Comparison of ENCODE assay signal across 11 cellular contexts in the genomic region with DNA sequence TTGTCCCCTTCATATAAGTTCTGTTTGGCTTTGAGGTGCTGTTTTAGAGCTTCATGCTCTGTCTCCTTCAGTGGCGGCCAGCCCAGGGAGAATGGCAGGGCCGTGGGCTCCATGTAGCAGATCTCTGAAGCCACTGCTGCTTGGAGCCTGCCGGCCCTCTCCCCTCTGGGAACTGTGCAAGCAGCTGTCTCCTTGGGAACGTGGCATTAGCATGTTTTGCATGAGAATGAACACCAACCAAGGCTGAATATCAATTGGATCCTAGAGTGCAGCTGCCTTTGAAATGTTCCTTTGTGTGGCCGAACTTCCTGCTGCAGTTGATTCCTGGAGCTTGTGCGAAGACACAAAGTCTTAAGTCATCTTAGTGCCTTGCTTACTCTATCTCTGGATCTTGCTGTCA. TPM values are rescaled to one million over a fixed set of nuclear protein-coding genes. Genes with fewer than 3 reads are reported as not detected.
DNase-seq lines count a peak whose midpoint lies in the region; ATAC-seq, FAIRE-seq and TF ChIP-seq lines count a peak whose summit lies in the region.
"Had no signal": no experiment of that assay in that cellular context is flagged by ENCODE, and none has a peak within 500 bp of the region (broad histone marks: within the 10 kb centered on the region; RNA-seq: fewer than 3 reads in every experiment).

No MANE protein-coding gene starts in this region.

- no peak overlapping the region for H3K9ac ChIP-seq in IMR-90 (ENCODE audit: low read depth, low read length)

- no TSS peak for BruUV-seq in IMR-90 (replicated peaks; lab: Mats Ljungman, UMichigan)

- no peak overlapping the region for H2BK120ac ChIP-seq in IMR-90 (ENCODE audit: low read depth, low read length)

- CTCF ChIA-PET in IMR-90 (lab: Yijun Ruan, JAX), result interaction anchor here (0.6 kb wide), 1 partner anchor 10 kb away, joined by 3 read pairs; no protein-coding TSS in a partner anchor

- H4K91ac ChIP-seq in IMR-90 (ENCODE audit: insufficient read depth, low read depth, low read length), result no peak overlapping the region

- H2BK15ac ChIP-seq in IMR-90 (ENCODE audit: low read depth, low read length), result no peak overlapping the region; the same call in 2 of the 3 replicates

- no peak for TF ChIP-seq POLR2A in IMR-90 (IDR thresholded peaks at IDR 0.05; ENCODE audit: low read depth, low read length)

- peak; percentile 13 for DNase-seq in IMR-90
- peak; percentile 64 for DNase-seq in NCI-H345 treated with DMSO at 0.1 percent for 48 hours (lab: John Stamatoyannopoulos, UW; ENCODE audit: unreplicated experiment)
- peak; percentile 63 for DNase-seq in foreskin melanocyte
- DNase-seq in nucleus accumbens (lab: John Stamatoyannopoulos, UW), result peak in 44 of 56 donors; percentile 0 to 67 (median 18)
- no peak for DNase-seq in small intestine
- DNase-seq in NCI-H1930 (lab: John Stamatoyannopoulos, UW), result no peak
- DNase-seq: CD4-positive, CD25-positive, alpha-beta regulatory T cell; NCI-H2029 treated with DMSO at 0.1 percent for 48 hours had no signal

- peak overlapping the region in 1 of 2 experiments; percentile 5; a peak in 1 of 4 replicates for H4K8ac ChIP-seq in IMR-90 (ENCODE audit: low read depth in 2 of 2, low read length in 2 of 2)

- H2AK9ac ChIP-seq in IMR-90 (replicated peaks; ENCODE audit: low read depth, low read length, poor library complexity), result no peak overlapping the region

- 0 out of 2 replicates have a peak overlapping the region, but pooled peaks have one; percentile 9 for H3K4ac ChIP-seq in IMR-90 (ENCODE audit: low read depth, low read length)

- no peaks in the 10 kb centered on the region for H4K20me1 ChIP-seq in IMR-90 (ENCODE audit: insufficient read depth, low read length)

- peak overlapping the region; percentile 28; the same call in 1 of the 2 replicates for H3K4me2 ChIP-seq in IMR-90 (ENCODE audit: low read depth, low read length)

- H3K4me3 ChIP-seq in IMR-90 (ENCODE audit: insufficient read depth, low read depth, low read length), result no peak overlapping the region
- H3K4me3 ChIP-seq in small intestine (ENCODE audit: low read depth in 1 of 2, low read length in 2 of 2), result no peak overlapping the region

- ATAC-seq in IMR-90 (ENCODE audit: low read depth), result peak; percentile 40; the same call in 1 of the 2 replicates
- ATAC-seq in HG03342 (IDR thresholded peaks at IDR 0.05; ENCODE audit: unreplicated experiment), result no peak
- ATAC-seq in HG03521 (IDR thresholded peaks at IDR 0.05; ENCODE audit: unreplicated experiment), result no peak

- no peaks in the 10 kb centered on the region; the same call in 1 of the 2 replicates for H3K9me3 ChIP-seq in IMR-90 (ENCODE audit: control insufficient read depth, insufficient read depth, low read length)
- H3K9me3 ChIP-seq in small intestine (ENCODE audit: control insufficient read depth, low read depth), result no peaks in the 10 kb centered on the region

- no peak overlapping the region; the same call in 1 of the 2 replicates for H3K23ac ChIP-seq in IMR-90 (ENCODE audit: low read depth, low read length)

- POLR2A ChIA-PET in IMR-90 (lab: Charles Lee; ENCODE audit: unreplicated experiment), result no interaction called here

- no peak overlapping the region for H2AK5ac ChIP-seq in IMR-90 (ENCODE audit: low read depth, low read length)

- H2BK5ac ChIP-seq in IMR-90 (ENCODE audit: low read depth, low read length, poor library complexity, severe bottlenecking), result no peak overlapping the region

- H4K5ac ChIP-seq in IMR-90 (ENCODE audit: low read depth, low read length), result no peak overlapping the region

- H3K36me3 ChIP-seq in IMR-90 (ENCODE audit: control insufficient read depth, insufficient read depth, low read length) (no peaks in the 10 kb centered on the region; the same call in 1 of the 2 replicates), small intestine (ENCODE audit: control insufficient read depth in 2 of 2, insufficient read depth in 2 of 2, low read length in 2 of 2) (no peaks in the 10 kb centered on the region)

- TF ChIP-seq RAD21 in IMR-90 (IDR thresholded peaks at IDR 0.05; ENCODE audit: low read length), result no peak

- H3K79me1 ChIP-seq in IMR-90 (ENCODE audit: low read depth in 1 of 2, low read length in 2 of 2), result peaks cover 4 to 21% of the 10 kb centered on the region in 2 experiments; a peak in 2 of 4 replicates

- no peak overlapping the region for H2AFZ ChIP-seq in IMR-90 (replicated peaks; ENCODE audit: low read length, poor library complexity)

- peaks cover 12% of the 10 kb centered on the region; the same call in 1 of the 2 replicates for H3K9me1 ChIP-seq in IMR-90 (ENCODE audit: insufficient read depth, low read length)

- H3K27ac ChIP-seq in IMR-90 (ENCODE audit: insufficient read depth, low read length) (no peak overlapping the region), small intestine (ENCODE audit: low read depth in 1 of 2, low read length in 1 of 2) (no peak overlapping the region)

- intact Hi-C loops in IMR-90 (cut with micrococcal nuclease), result no loop called here

- H3K14ac ChIP-seq in IMR-90 (replicated peaks; ENCODE audit: low read depth, low read length), result no peak overlapping the region

- in situ Hi-C loops in IMR-90 (cut with MboI; ENCODE audit: low sequenced_read_pairs), result no loop called here

- 0% methylated on average over 2 of the region's 6 CpGs; no CpG with 5 or more reads in 1 of the 2 experiments for WGBS in IMR-90 (ENCODE audit: extremely low coverage in 2 of 2, insufficient read length in 1 of 2), 2 experiments
- 61 to 78% (median 69%) methylated on average over 6 of the region's 6 CpGs for WGBS in small intestine, 3 donors

- peaks cover 4% of the 10 kb centered on the region; the same call in 1 of the 2 replicates for H3K4me1 ChIP-seq in IMR-90 (ENCODE audit: control insufficient read depth, insufficient read depth, low read length)
- no peaks in the 10 kb centered on the region for H3K4me1 ChIP-seq in small intestine (ENCODE audit: control insufficient read depth in 2 of 2, insufficient read depth in 1 of 2, low read depth in 1 of 2, low read length in 1 of 2)

- FAIRE-seq in small intestine (lab: Jason Lieb, UNC), result no peak

- H2BK20ac ChIP-seq in IMR-90 (ENCODE audit: low read depth, low read length), result no peak overlapping the region

- dilution Hi-C loops in IMR-90 (cut with HindIII; ENCODE audit: low sequenced_read_pairs, unreplicated experiment), result no loop called here

- H3K56ac ChIP-seq in IMR-90 (ENCODE audit: extremely low read depth, insufficient read depth, low read length), result no peak overlapping the region

- no peak overlapping the region for H3K18ac ChIP-seq in IMR-90 (ENCODE audit: low read depth, low read length)

- H3K27me3 ChIP-seq in IMR-90 (ENCODE audit: control insufficient read depth, insufficient read depth, low read length) (no peaks in the 10 kb centered on the region), small intestine (ENCODE audit: control insufficient read depth in 2 of 2, insufficient read depth in 2 of 2, low read length in 2 of 2) (no peaks in the 10 kb centered on the region)

- TF ChIP-seq CTCF in IMR-90 (conservative IDR thresholded peaks at IDR 0.05; ENCODE audit: low read depth, low read length), result no peak

TF ChIP-seq in IMR-90, 13 proteins besides CTCF, POLR2A, EP300 and RAD21:
- TF ChIP-seq NFE2L2 (IDR thresholded peaks at IDR 0.05; ENCODE audit: low read depth, low read length) (no peak), BHLHE40 (IDR thresholded peaks at IDR 0.05; ENCODE audit: low read depth, low read length) (no peak), MAFK (IDR thresholded peaks at IDR 0.05; ENCODE audit: low read depth, low read length) (no peak), SMC3 (IDR thresholded peaks at IDR 0.05; ENCODE audit: low read depth, low read length) (no peak), FOS (IDR thresholded peaks at IDR 0.05; ENCODE audit: low read depth, low read length) (no peak), CEBPB (IDR thresholded peaks at IDR 0.05; ENCODE audit: low read depth, low read length) (no peak), RFX5 (IDR thresholded peaks at IDR 0.05; ENCODE audit: low read depth, low read length) (no peak)
- TF ChIP-seq, protein P1, sequence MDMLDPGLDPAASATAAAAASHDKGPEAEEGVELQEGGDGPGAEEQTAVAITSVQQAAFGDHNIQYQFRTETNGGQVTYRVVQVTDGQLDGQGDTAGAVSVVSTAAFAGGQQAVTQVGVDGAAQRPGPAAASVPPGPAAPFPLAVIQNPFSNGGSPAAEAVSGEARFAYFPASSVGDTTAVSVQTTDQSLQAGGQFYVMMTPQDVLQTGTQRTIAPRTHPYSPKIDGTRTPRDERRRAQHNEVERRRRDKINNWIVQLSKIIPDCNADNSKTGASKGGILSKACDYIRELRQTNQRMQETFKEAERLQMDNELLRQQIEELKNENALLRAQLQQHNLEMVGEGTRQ (IDR thresholded peaks at IDR 0.05; ENCODE audit: low read depth, low read length), result no peak
- TF ChIP-seq, protein P2, sequence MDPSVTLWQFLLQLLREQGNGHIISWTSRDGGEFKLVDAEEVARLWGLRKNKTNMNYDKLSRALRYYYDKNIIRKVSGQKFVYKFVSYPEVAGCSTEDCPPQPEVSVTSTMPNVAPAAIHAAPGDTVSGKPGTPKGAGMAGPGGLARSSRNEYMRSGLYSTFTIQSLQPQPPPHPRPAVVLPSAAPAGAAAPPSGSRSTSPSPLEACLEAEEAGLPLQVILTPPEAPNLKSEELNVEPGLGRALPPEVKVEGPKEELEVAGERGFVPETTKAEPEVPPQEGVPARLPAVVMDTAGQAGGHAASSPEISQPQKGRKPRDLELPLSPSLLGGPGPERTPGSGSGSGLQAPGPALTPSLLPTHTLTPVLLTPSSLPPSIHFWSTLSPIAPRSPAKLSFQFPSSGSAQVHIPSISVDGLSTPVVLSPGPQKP (IDR thresholded peaks at IDR 0.05; ENCODE audit: borderline replicate concordance, low read depth, low read length), result no peak

RNA-seq across cellular contexts. Expression of a gene that starts 39.1 kb away (rescaled TPM):
- under 0.01 TPM in 1 of 2 replicates, not detected in the other for total RNA-seq in IMR-90 (2012; rRNA removed)
- polyA plus RNA-seq in IMR-90 (2012; rRNA removed) (0.14 TPM in 2 replicates), small intestine (not detected)
- polyA plus RNA-seq in IMR-90 (2012; cell fraction: cytosol; rRNA removed), result 0.05 TPM in 1 of 2 replicates, not detected in the other
- polyA plus RNA-seq in IMR-90 (2012; cell fraction: nucleus; rRNA removed; ENCODE audit: low replicate concordance), result 0.28 and 1.8 TPM in 2 replicates
- total RNA-seq: CD4-positive, CD25-positive, alpha-beta regulatory T cell; HT1080 had no signal
- polyA plus RNA-seq: CD4-positive, CD25-positive, alpha-beta regulatory T cell had no signal

Comparison
In these comparisons a context has a peak if more than half of its experiments do, and no peak if none do; other contexts are left out.
1. DNase-seq: peak in IMR-90 (single experiment), NCI-H345 treated with DMSO at 0.1 percent for 48 hours (single experiment), foreskin melanocyte (single experiment) and nucleus accumbens (44 of 56); none in small intestine (single experiment) and NCI-H1930 (0 of 2).